ENCODE assay signal across 28 cellular contexts in genomic region chr5:42874621-42875198, GRCh38.
"Had no signal": no experiment of that assay in that cellular context is flagged by ENCODE, and none has a peak within 500 bp of the region (broad histone marks: within the 10 kb centered on the region; RNA-seq: fewer than 3 reads in every experiment).

No MANE protein-coding gene starts in this region.

- H3K36me3 ChIP-seq: ascending aorta, cardiac muscle cell, SJCRH30, WERI-Rb-1 had no signal

- DNase-seq: activated CD4-positive, alpha-beta T cell treated with anti-CD3 and anti-CD28 coated beads, Interleukin-2, amount 10 ng/mL, durations not matched to agents 24 days and 14 days; activated CD4-positive, alpha-beta T cell treated with anti-CD3 and anti-CD28 coated beads, Interleukin-2, amount 50 U/mL, for 4 hours; activated CD8-positive, alpha-beta T cell treated with anti-CD3 and anti-CD28 coated beads for 36 hours; activated effector memory CD4-positive, alpha-beta T cell treated with anti-CD3 and anti-CD28 coated beads, Interleukin-2, amount 50 U/mL, for 16 hours; activated naive CD4-positive, alpha-beta T cell; activated naive CD4-positive, alpha-beta T cell treated with anti-CD3 and anti-CD28 coated beads, Interleukin-2, amount 50 U/mL, for 16 hours; activated naive CD8-positive, alpha-beta T cell treated with anti-CD3 and anti-CD28 coated beads, Interleukin-2, amount 10 ng/mL, durations not matched to agents 7 days and 5 days; activated T-cell treated with anti-CD3 and anti-CD28 coated beads, Interleukin-2, amount 50 U/mL, for 1 hour; activated T-cell treated with anti-CD3 and anti-CD28 coated beads, Interleukin-2, amount 50 U/mL, for 72 hours; amygdala; KG1; MM.1S; MV-4-11; NCI-H1092 treated with DMSO at 0.1 percent for 48 hours; NCI-H1417 treated with DMSO at 0.1 percent for 48 hours; NCI-H187 treated with DMSO at 0.1 percent for 48 hours; NCI-H2081; NCI-H226; NCI-H524 treated with DMSO at 0.1 percent for 48 hours; SHP77; SJCRH30; T1000; WERI-Rb-1 had no signal

- H3K27ac ChIP-seq: ascending aorta, cardiac muscle cell, SJCRH30, SK-N-MC, WERI-Rb-1 had no signal

- H3K4me3 Mint-ChIP-seq: activated CD4-positive, alpha-beta T cell treated with anti-CD3 and anti-CD28 coated beads, Interleukin-2, amount 10 ng/mL, durations not matched to agents 24 days and 14 days; activated CD8-positive, alpha-beta T cell treated with anti-CD3 and anti-CD28 coated beads for 36 hours; activated naive CD8-positive, alpha-beta T cell treated with anti-CD3 and anti-CD28 coated beads, Interleukin-2, amount 10 ng/mL, durations not matched to agents 7 days and 5 days; activated T-cell treated with anti-CD3 and anti-CD28 coated beads, Interleukin-2, amount 50 U/mL, for 72 hours; activated T-helper 17 cell treated with anti-CD3 and anti-CD28 coated beads, Interleukin-2, amount 50 U/mL, for 72 hours had no signal

- H3K4me1 Mint-ChIP-seq: activated T-helper 17 cell treated with anti-CD3 and anti-CD28 coated beads, Interleukin-2, amount 50 U/mL, for 72 hours had no signal

- H3K9me3 Mint-ChIP-seq: activated T-cell treated with anti-CD3 and anti-CD28 coated beads, Interleukin-2, amount 50 U/mL, for 72 hours; activated T-helper 17 cell treated with anti-CD3 and anti-CD28 coated beads, Interleukin-2, amount 50 U/mL, for 72 hours had no signal

- H3K27me3 ChIP-seq: ascending aorta, cardiac muscle cell, SJCRH30 had no signal

- H3K4me3 ChIP-seq: ascending aorta, cardiac muscle cell, SJCRH30, SK-N-MC had no signal

- ATAC-seq: activated CD8-positive, alpha-beta T cell treated with anti-CD3 and anti-CD28 coated beads for 36 hours; activated T-cell treated with anti-CD3 and anti-CD28 coated beads, Interleukin-2, amount 50 U/mL, for 72 hours; activated T-helper 17 cell treated with anti-CD3 and anti-CD28 coated beads, Interleukin-2, amount 50 U/mL, for 72 hours; Panc1 had no signal

- H3K27ac Mint-ChIP-seq: activated CD4-positive, alpha-beta T cell treated with anti-CD3 and anti-CD28 coated beads, Interleukin-2, amount 10 ng/mL, durations not matched to agents 24 days and 14 days; activated CD8-positive, alpha-beta T cell treated with anti-CD3 and anti-CD28 coated beads for 36 hours; activated T-cell treated with anti-CD3 and anti-CD28 coated beads, Interleukin-2, amount 50 U/mL, for 72 hours; activated T-helper 17 cell treated with anti-CD3 and anti-CD28 coated beads, Interleukin-2, amount 50 U/mL, for 72 hours had no signal

- H3K9me3 ChIP-seq: ascending aorta, SJCRH30 had no signal
